8 cellular contexts compared by ENCODE assay signal in the genomic region with DNA sequence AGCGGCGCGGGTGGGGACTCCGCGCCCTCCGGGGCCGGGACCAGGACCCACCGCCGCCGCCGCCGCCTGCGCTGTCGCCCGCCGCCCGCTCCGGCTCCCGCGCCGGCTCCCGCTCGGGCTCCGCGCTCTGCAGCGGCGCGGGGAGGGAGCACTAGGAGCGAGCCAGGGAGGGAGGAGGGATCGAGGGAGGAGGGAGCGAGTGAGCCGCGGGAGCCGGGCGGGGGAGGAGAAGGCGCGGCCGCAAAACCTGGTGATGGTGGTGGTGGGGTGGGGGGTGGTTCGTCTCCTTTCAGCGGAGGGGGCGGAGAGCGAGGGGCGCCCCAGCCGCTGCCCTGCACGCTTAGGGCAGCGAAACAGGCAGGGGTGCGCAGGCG. TPM values are rescaled to one million over a fixed set of nuclear protein-coding genes. Genes with fewer than 3 reads are reported as not detected.
DNase-seq lines count a peak whose midpoint lies in the region; ATAC-seq and TF ChIP-seq lines count a peak whose summit lies in the region.

A gene with protein sequence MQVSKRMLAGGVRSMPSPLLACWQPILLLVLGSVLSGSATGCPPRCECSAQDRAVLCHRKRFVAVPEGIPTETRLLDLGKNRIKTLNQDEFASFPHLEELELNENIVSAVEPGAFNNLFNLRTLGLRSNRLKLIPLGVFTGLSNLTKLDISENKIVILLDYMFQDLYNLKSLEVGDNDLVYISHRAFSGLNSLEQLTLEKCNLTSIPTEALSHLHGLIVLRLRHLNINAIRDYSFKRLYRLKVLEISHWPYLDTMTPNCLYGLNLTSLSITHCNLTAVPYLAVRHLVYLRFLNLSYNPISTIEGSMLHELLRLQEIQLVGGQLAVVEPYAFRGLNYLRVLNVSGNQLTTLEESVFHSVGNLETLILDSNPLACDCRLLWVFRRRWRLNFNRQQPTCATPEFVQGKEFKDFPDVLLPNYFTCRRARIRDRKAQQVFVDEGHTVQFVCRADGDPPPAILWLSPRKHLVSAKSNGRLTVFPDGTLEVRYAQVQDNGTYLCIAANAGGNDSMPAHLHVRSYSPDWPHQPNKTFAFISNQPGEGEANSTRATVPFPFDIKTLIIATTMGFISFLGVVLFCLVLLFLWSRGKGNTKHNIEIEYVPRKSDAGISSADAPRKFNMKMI (minus strand): TSS at position 153 of the 374 bp plus-strand sequence. CDS start 597 bp downstream, outside the sequence.

- DNase-seq in NCI-H345 (lab: John Stamatoyannopoulos, UW) (peak; percentile 23), NCI-H345 treated with DMSO at 0.1 percent for 48 hours (lab: John Stamatoyannopoulos, UW; ENCODE audit: unreplicated experiment) (no peak), ascending aorta (ENCODE audit: low spot score in 2 of 2) (no peak), HT-29 (ENCODE audit: low spot score) (no peak), Karpas-422 (no peak)

- H3K36me3 ChIP-seq in ascending aorta (no peaks in the 10 kb centered on the region), iPS-15b (ENCODE audit: control insufficient read depth, insufficient read depth, low read length) (no peaks in the 10 kb centered on the region), skeletal muscle satellite cell (ENCODE audit: insufficient read depth, low read length) (no peaks in the 10 kb centered on the region), Karpas-422 (ENCODE audit: insufficient read depth, low read length) (no peaks in the 10 kb centered on the region)

- H3K4me3 ChIP-seq in ascending aorta (peak within 1 kb of the TSS; percentile 62 to 69), iPS-15b (ENCODE audit: low read depth, low read length) (peak within 1 kb of the TSS; percentile 73), skeletal muscle satellite cell (ENCODE audit: low read length) (peak within 1 kb of the TSS; percentile 66), Karpas-422 (ENCODE audit: low read length) (no peak within 1 kb of the TSS)

- no peaks in the 10 kb centered on the region for H4K20me1 ChIP-seq in Karpas-422 (ENCODE audit: insufficient read depth, low read depth, low read length)

- no peaks in the 10 kb centered on the region for H3K9me2 ChIP-seq in Karpas-422 (replicated peaks; ENCODE audit: insufficient read depth, low read length)

- H3K27me3 ChIP-seq in ascending aorta (peaks cover 14% of the 10 kb centered on the region), iPS-15b (ENCODE audit: control insufficient read depth, insufficient read depth, low read length) (peaks cover 9% of the 10 kb centered on the region), skeletal muscle satellite cell (ENCODE audit: control insufficient read depth, insufficient read depth, low read length) (peaks cover 77% of the 10 kb centered on the region), Karpas-422 (ENCODE audit: low read length) (no peaks in the 10 kb centered on the region)

- H3K4me2 ChIP-seq in skeletal muscle satellite cell (ENCODE audit: low read length), result peak within 1 kb of the TSS; percentile 93
- H3K4me2 ChIP-seq in Karpas-422 (ENCODE audit: low read depth, low read length, poor library complexity, severe bottlenecking), result no peak within 1 kb of the TSS

- H3K4me1 ChIP-seq in ascending aorta, result peaks cover 5 to 9% of the 10 kb centered on the region in 2 donors
- peaks cover 26% of the 10 kb centered on the region for H3K4me1 ChIP-seq in iPS-15b (ENCODE audit: control insufficient read depth, insufficient read depth, low read length)
- peaks cover 4% of the 10 kb centered on the region for H3K4me1 ChIP-seq in skeletal muscle satellite cell (ENCODE audit: control insufficient read depth, insufficient read depth, low read length)
- H3K4me1 ChIP-seq in Karpas-422 (ENCODE audit: low read length), result no peaks in the 10 kb centered on the region

- H3K27ac ChIP-seq in ascending aorta, result no peak within 1 kb of the TSS
- H3K27ac ChIP-seq in Karpas-422 (ENCODE audit: low read length), result no peak within 1 kb of the TSS

- H3K79me2 ChIP-seq in Karpas-422 (ENCODE audit: low read length), result no peaks in the 10 kb centered on the region

- no peak for ATAC-seq in HG03175 (IDR thresholded peaks at IDR 0.05; ENCODE audit: unreplicated experiment)

- no peak within 1 kb of the TSS for H2AFZ ChIP-seq in Karpas-422 (ENCODE audit: low read length)

- H3K9ac ChIP-seq in iPS-15b (ENCODE audit: low read depth, low read length), result peak within 1 kb of the TSS; percentile 83
- no peak within 1 kb of the TSS for H3K9ac ChIP-seq in skeletal muscle satellite cell (ENCODE audit: low read depth, low read length)
- H3K9ac ChIP-seq in Karpas-422 (ENCODE audit: low read length), result no peak within 1 kb of the TSS

- TF ChIP-seq CTCF in ascending aorta (IDR thresholded peaks at IDR 0.05), result no peak

- intact Hi-C loops in ascending aorta (cut with DNase I), result no loop called here

- H3K9me3 ChIP-seq in ascending aorta, result no peaks in the 10 kb centered on the region
- no peaks in the 10 kb centered on the region for H3K9me3 ChIP-seq in iPS-15b (ENCODE audit: control insufficient read depth, insufficient read depth, low read length)
- H3K9me3 ChIP-seq in skeletal muscle satellite cell (replicated peaks; ENCODE audit: low read length), result no peaks in the 10 kb centered on the region
- H3K9me3 ChIP-seq in Karpas-422 (ENCODE audit: low read length), result no peaks in the 10 kb centered on the region

RNA-seq across cellular contexts. Expression of the gene that starts here (rescaled TPM):
- total RNA-seq in ascending aorta, result 18.3 TPM
- total RNA-seq in skeletal muscle satellite cell (2012; rRNA removed), result not detected in 2 replicates
- 0.16 and 0.31 TPM in 2 replicates for total RNA-seq in HT-29 (2014; rRNA removed; shearing (Covaris generic))
- total RNA-seq in Karpas-422 (2014; rRNA removed; shearing (Covaris generic); ENCODE audit: low replicate concordance), result not detected in 2 replicates

Comparison
In these comparisons a context has a peak if more than half of its experiments do, and no peak if none do; other contexts are left out.
1. RNA of the gene that starts here (total RNA-seq): 18.3 TPM in ascending aorta (single experiment); 0.16 to 0.31 TPM in HT-29 and not detected in Karpas-422; every median in the first group is over 10 times any median in the second.